10 cellular contexts compared by ENCODE assay signal in the genomic region with DNA sequence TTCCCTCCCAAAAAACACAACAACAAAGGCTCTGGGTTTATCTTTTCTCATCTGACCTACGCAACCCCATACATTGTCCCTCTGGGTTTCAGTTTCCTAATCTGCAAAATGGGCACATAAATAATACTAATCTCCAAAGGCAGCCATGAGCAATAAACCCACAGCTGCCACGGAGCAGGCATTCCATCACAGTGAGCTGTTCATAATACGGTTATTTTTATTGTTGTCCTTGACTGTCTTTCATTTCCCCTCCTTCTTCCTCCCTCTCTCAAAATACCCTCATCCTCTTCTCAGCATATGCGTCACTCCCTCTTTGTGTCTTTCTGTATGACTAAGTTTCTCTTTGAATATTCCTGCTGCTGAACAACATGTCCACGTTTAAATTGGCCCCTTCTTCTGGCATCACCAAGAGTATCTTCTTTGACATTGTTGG.
DNase-seq lines count a peak whose midpoint lies in the region; ATAC-seq and TF ChIP-seq lines count a peak whose summit lies in the region.
"Had no signal": no experiment of that assay in that cellular context is flagged by ENCODE, and none has a peak within 500 bp of the region (broad histone marks: within the 10 kb centered on the region; RNA-seq: fewer than 3 reads in every experiment).

No MANE protein-coding gene starts in this region.

- peak; percentile 67 for ATAC-seq in GM18519 (IDR thresholded peaks at IDR 0.05; ENCODE audit: low FRiP score, unreplicated experiment)
- peak; percentile 45 for ATAC-seq in GM21825 (IDR thresholded peaks at IDR 0.05; ENCODE audit: unreplicated experiment)
- no peak for ATAC-seq in esophagus mucosa

- no peak overlapping the region for H3K27ac ChIP-seq in PC-9
- H3K27ac ChIP-seq: neutrophil had no signal

- H3K9me3 ChIP-seq in PC-9 (ENCODE audit: insufficient read depth, low read depth) = no peaks in the 10 kb centered on the region
- H3K9me3 ChIP-seq: neutrophil had no signal

- POLR2A ChIA-PET in PC-9 (lab: Charles Lee; ENCODE audit: unreplicated experiment) = no interaction called here

- H3K36me3 ChIP-seq in PC-9 (ENCODE audit: low read depth) = no peaks in the 10 kb centered on the region
- H3K36me3 ChIP-seq: neutrophil had no signal

- DNase-seq in MV-4-11 (lab: John Stamatoyannopoulos, UW) (peak; percentile 74), hepatic stellate cell (ENCODE audit: low spot score) (peak; percentile 47), HuH-7 (ENCODE audit: low spot score) (no peak), HuH-7.5 (ENCODE audit: low spot score) (no peak), PC-9 (no peak)
- DNase-seq: activated CD4-positive, alpha-beta T cell treated with anti-CD3 and anti-CD28 coated beads, Interleukin-2, amount 10 ng/mL, durations not matched to agents 7 days and 5 days had no signal

- intact Hi-C loops in PC-9 (cut with micrococcal nuclease; ENCODE audit: unreplicated experiment) = no loop called here

- H3K79me2 ChIP-seq in PC-9 (ENCODE audit: low read depth) = no peaks in the 10 kb centered on the region

- H4K20me1 ChIP-seq in PC-9 (ENCODE audit: insufficient read depth) = no peaks in the 10 kb centered on the region

- CTCF ChIA-PET in PC-9 (lab: Charles Lee) = no interaction called here

- BruUV-seq in PC-9 (replicated peaks; lab: Mats Ljungman, UMichigan) = no TSS peak

- H3K4me3 ChIP-seq in PC-9 = no peak overlapping the region

- no peaks in the 10 kb centered on the region for H3K4me1 ChIP-seq in PC-9 (replicated peaks; ENCODE audit: insufficient read depth)

- H3K27me3 ChIP-seq in PC-9 (ENCODE audit: insufficient read depth, low read depth) = no peaks in the 10 kb centered on the region
- H3K27me3 ChIP-seq: neutrophil had no signal

- no peak for TF ChIP-seq CTCF in PC-9 (conservative IDR thresholded peaks at IDR 0.05)

- H2AFZ ChIP-seq in PC-9 = no peak overlapping the region

- no peak overlapping the region for H3K4me2 ChIP-seq in PC-9

- H3F3A ChIP-seq in PC-9 (ENCODE audit: insufficient read depth, low read depth) = no peaks in the 10 kb centered on the region

- H3K9me2 ChIP-seq in PC-9 (ENCODE audit: insufficient read depth) = no peaks in the 10 kb centered on the region

Comparison
In these comparisons a context has a peak if more than half of its experiments do, and no peak if none do; other contexts are left out.
1. DNase-seq: peak in MV-4-11 (single experiment) and hepatic stellate cell (single experiment); none in HuH-7 (single experiment), HuH-7.5 (single experiment) and PC-9 (0 of 2).